1 cellular context compared by ENCODE assay signal in the genomic region with DNA sequence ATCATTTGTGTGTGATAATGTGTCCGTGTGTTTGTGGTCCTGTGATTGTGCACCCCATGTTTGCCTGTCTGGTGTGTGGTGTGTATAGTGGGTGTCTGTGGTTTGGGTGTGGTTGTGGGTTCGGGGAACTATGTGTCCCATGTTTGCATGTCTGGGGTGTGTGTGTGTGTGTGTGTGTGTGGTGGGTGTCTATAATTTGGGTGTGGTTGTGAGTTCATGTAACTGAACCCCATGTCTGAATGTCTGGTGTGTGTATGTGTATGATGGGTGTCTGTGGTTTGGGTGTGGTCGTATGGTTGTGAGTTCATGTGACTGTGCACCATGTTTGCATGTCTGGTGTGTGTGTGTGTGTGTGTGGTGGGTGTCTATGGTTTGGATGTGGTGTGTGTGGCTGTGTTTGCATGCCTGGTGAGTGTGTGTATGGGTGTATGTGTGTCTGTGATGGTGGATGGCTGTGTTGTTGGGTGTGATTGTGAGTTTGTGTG.
TF ChIP-seq lines count a peak whose summit lies in the region.

No MANE protein-coding gene starts in this region.

TF ChIP-seq in HEK293, 187 proteins besides CTCF, POLR2A, EP300 and RAD21 (continued from another document):
- TF ChIP-seq, protein P1, sequence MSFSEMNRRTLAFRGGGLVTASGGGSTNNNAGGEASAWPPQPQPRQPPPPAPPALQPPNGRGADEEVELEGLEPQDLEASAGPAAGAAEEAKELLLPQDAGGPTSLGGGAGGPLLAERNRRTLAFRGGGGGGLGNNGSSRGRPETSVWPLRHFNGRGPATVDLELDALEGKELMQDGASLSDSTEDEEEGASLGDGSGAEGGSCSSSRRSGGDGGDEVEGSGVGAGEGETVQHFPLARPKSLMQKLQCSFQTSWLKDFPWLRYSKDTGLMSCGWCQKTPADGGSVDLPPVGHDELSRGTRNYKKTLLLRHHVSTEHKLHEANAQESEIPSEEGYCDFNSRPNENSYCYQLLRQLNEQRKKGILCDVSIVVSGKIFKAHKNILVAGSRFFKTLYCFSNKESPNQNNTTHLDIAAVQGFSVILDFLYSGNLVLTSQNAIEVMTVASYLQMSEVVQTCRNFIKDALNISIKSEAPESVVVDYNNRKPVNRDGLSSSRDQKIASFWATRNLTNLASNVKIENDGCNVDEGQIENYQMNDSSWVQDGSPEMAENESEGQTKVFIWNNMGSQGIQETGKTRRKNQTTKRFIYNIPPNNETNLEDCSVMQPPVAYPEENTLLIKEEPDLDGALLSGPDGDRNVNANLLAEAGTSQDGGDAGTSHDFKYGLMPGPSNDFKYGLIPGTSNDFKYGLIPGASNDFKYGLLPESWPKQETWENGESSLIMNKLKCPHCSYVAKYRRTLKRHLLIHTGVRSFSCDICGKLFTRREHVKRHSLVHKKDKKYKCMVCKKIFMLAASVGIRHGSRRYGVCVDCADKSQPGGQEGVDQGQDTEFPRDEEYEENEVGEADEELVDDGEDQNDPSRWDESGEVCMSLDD (tag by site-specific recombination; IDR thresholded peaks at IDR 0.05): peak; percentile 18; the same call in 1 of the 2 replicates
- TF ChIP-seq ZNF621 (tag by site-specific recombination; IDR thresholded peaks at IDR 0.05) (peak; percentile 81; the same call in 1 of the 2 replicates), ZNF560 (tag by site-specific recombination; IDR thresholded peaks at IDR 0.05; ENCODE audit: borderline replicate concordance) (0 out of 2 replicates have a peak, but pooled peaks have one; percentile 3), ZNF398 (tag by site-specific recombination; IDR thresholded peaks at IDR 0.05) (0 out of 2 replicates have a peak, but pooled peaks have one; percentile 23), ZNF138 (tag by site-specific recombination; IDR thresholded peaks at IDR 0.05; ENCODE audit: borderline replicate concordance) (no peak), ZNF707 (tag by site-specific recombination; IDR thresholded peaks at IDR 0.05) (peak; percentile 37), ZNF112 (tag by site-specific recombination; IDR thresholded peaks at IDR 0.05) (no peak), ZNF175 (tag by site-specific recombination; IDR thresholded peaks at IDR 0.05) (peak; percentile 38; the same call in 1 of the 2 replicates), ZFP3 (tag by site-specific recombination; IDR thresholded peaks at IDR 0.05; ENCODE audit: low read depth) (peak; percentile 13; the same call in 1 of the 2 replicates), ZNF274 (IDR thresholded peaks at IDR 0.05; ENCODE audit: low read length) (no peak), ZNF274 (tag by site-specific recombination; IDR thresholded peaks at IDR 0.05; ENCODE audit: borderline replicate concordance) (peak; percentile 75), ZNF473 (tag by site-specific recombination; IDR thresholded peaks at IDR 0.05) (0 out of 2 replicates have a peak, but pooled peaks have one; percentile 64), ZNF747 (tag by site-specific recombination; IDR thresholded peaks at IDR 0.05) (0 out of 2 replicates have a peak, but pooled peaks have one; percentile 11), PRDM10 (tag by site-specific recombination; IDR thresholded peaks at IDR 0.05) (no peak), KLF1 (tag by site-specific recombination; IDR thresholded peaks at IDR 0.05) (peak; percentile 22; the same call in 1 of the 2 replicates)
- TF ChIP-seq, protein P2, sequence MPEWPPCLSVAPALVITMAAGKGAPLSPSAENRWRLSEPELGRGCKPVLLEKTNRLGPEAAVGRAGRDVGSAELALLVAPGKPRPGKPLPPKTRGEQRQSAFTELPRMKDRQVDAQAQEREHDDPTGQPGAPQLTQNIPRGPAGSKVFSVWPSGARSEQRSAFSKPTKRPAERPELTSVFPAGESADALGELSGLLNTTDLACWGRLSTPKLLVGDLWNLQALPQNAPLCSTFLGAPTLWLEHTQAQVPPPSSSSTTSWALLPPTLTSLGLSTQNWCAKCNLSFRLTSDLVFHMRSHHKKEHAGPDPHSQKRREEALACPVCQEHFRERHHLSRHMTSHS (tag by site-specific recombination; IDR thresholded peaks at IDR 0.05): 0 out of 2 replicates have a peak, but pooled peaks have one; percentile 8
